In genomic region chr5:3659907-3660306, GRCh38 we compare ENCODE assay signal across 22 cellular contexts.
A peak's percentile ranks its signal among the peaks of the same experiment; 100 is the strongest.
DNase-seq lines count a peak whose midpoint lies in the region; ATAC-seq and TF ChIP-seq lines count a peak whose summit lies in the region.
"Had no signal": no experiment of that assay in that cellular context is flagged by ENCODE, and none has a peak within 500 bp of the region (broad histone marks: within the 10 kb centered on the region; RNA-seq: fewer than 3 reads in every experiment).

No MANE protein-coding gene starts in this region.

- no peaks in the 10 kb centered on the region for H3K4me1 Mint-ChIP-seq in MCF 10A (ENCODE audit: insufficient read depth, unreplicated experiment)
- H3K4me1 Mint-ChIP-seq: CD4-positive, CD25-positive, alpha-beta regulatory T cell; naive B cell; WTC11 had no signal

- peak; percentile 27 for DNase-seq in mammary epithelial cell
- DNase-seq in MCF 10A (ENCODE audit: unreplicated experiment) = no peak
- DNase-seq in NAMALWA (ENCODE audit: low spot score) = peak; percentile 23
- peak; percentile 6 to 8 for DNase-seq in erythroblast (lab: John Stamatoyannopoulos, UW)
- peak; percentile 42 for DNase-seq in ureter (ENCODE audit: low spot score)
- DNase-seq in HEK293T (ENCODE audit: extremely low spot score) = no peak
- DNase-seq in NCI-H510A (lab: John Stamatoyannopoulos, UW) = no peak
- DNase-seq: activated CD4-positive, alpha-beta T cell treated with anti-CD3 and anti-CD28 coated beads, Interleukin-2, amount 50 U/mL, for 48 hours; activated naive CD4-positive, alpha-beta T cell treated with anti-CD3 and anti-CD28 coated beads for 36 hours; activated T-cell treated with anti-CD3 and anti-CD28 coated beads for 4 hours; CD4-positive, CD25-positive, alpha-beta regulatory T cell; DMS79; kidney; mesenchymal stem cell; naive B cell; PC-3; sigmoid colon; stimulated activated naive CD4-positive, alpha-beta T cell had no signal

- no peaks in the 10 kb centered on the region for H3K9me3 ChIP-seq in mammary epithelial cell (replicated peaks; ENCODE audit: insufficient read depth, low read length)
- H3K9me3 ChIP-seq: ascending aorta, sigmoid colon had no signal

- BruUV-seq in mammary epithelial cell (replicated peaks; lab: Mats Ljungman, UMichigan) (no TSS peak), MCF 10A (replicated peaks; lab: Mats Ljungman, UMichigan) (no TSS peak)

- no peaks in the 10 kb centered on the region for H4K20me1 ChIP-seq in mammary epithelial cell (ENCODE audit: insufficient read depth, low read length)

- peaks cover 4% of the 10 kb centered on the region for H3K4me1 ChIP-seq in mammary epithelial cell (ENCODE audit: insufficient read depth, low read length)
- H3K4me1 ChIP-seq: ascending aorta, sigmoid colon had no signal

- dilution Hi-C loops in mammary epithelial cell (cut with HindIII; ENCODE audit: low sequenced_read_pairs) = no loop called here

- CTCF ChIA-PET in mammary epithelial cell (lab: Charles Lee; ENCODE audit: low non-redundant PET) (no interaction called here), MCF 10A (lab: Yijun Ruan, JAX) (no interaction called here), HEK293T (lab: Yijun Ruan, JAX) (no interaction called here)

- H3K4me3 Mint-ChIP-seq in MCF 10A (ENCODE audit: unreplicated experiment) = no peak overlapping the region
- H3K4me3 Mint-ChIP-seq: activated naive CD4-positive, alpha-beta T cell treated with anti-CD3 and anti-CD28 coated beads for 36 hours; CD4-positive, CD25-positive, alpha-beta regulatory T cell; naive B cell; WTC11 had no signal

- H3K4me3 ChIP-seq in mammary epithelial cell (replicated peaks in 1 of 3; ENCODE audit: insufficient read depth in 1 of 3, low read depth in 2 of 3, low read length in 3 of 3) = no peak overlapping the region
- H3K4me3 ChIP-seq: ascending aorta, sigmoid colon had no signal

- H3K36me3 ChIP-seq in mammary epithelial cell (ENCODE audit: insufficient read depth, low read length) = no peaks in the 10 kb centered on the region
- H3K36me3 ChIP-seq: ascending aorta, sigmoid colon had no signal

- H3K9ac ChIP-seq in mammary epithelial cell (ENCODE audit: insufficient read depth, low read length) = no peak overlapping the region
- H3K9ac ChIP-seq: KMS-11 had no signal

- intact Hi-C loops in mammary epithelial cell (cut with micrococcal nuclease) (no loop called here), MCF 10A (cut with micrococcal nuclease) (no loop called here)

- WGBS in mammary epithelial cell (ENCODE audit: low coverage, missing lambda C conversion rate) = 74% methylated on average over 8 of the region's 8 CpGs

- H3K27ac ChIP-seq in mammary epithelial cell (ENCODE audit: insufficient read depth, low read depth, low read length) = no peak overlapping the region
- H3K27ac ChIP-seq: ascending aorta, KMS-11, sigmoid colon had no signal

- H3K4me2 ChIP-seq in mammary epithelial cell (ENCODE audit: insufficient read depth, low read depth, low read length) = no peak overlapping the region
- H3K4me2 ChIP-seq: KMS-11 had no signal

- in situ Hi-C loops in mammary epithelial cell (cut with MboI; ENCODE audit: low sequenced_read_pairs in 2 of 2) = no loop called here

- H2AFZ ChIP-seq in mammary epithelial cell (ENCODE audit: low read depth, low read length) = no peak overlapping the region

- no peaks in the 10 kb centered on the region for H3K27me3 ChIP-seq in mammary epithelial cell (ENCODE audit: insufficient read depth, low read length)
- H3K27me3 ChIP-seq: ascending aorta, sigmoid colon had no signal

- POLR2A ChIA-PET in MCF 10A (lab: Yijun Ruan, JAX) (no interaction called here), HEK293T (lab: Yijun Ruan, JAX) (no interaction called here)

- no peaks in the 10 kb centered on the region for H3K9me3 Mint-ChIP-seq in MCF 10A (ENCODE audit: unreplicated experiment)
- H3K9me3 Mint-ChIP-seq: activated naive CD4-positive, alpha-beta T cell treated with anti-CD3 and anti-CD28 coated beads for 36 hours had no signal

- no peaks in the 10 kb centered on the region for H3K27me3 Mint-ChIP-seq in MCF 10A (ENCODE audit: insufficient read depth, unreplicated experiment)
- H3K27me3 Mint-ChIP-seq: CD4-positive, CD25-positive, alpha-beta regulatory T cell; naive B cell had no signal

- H3K36me3 Mint-ChIP-seq in MCF 10A (ENCODE audit: insufficient read depth, unreplicated experiment) = no peaks in the 10 kb centered on the region
- H3K36me3 Mint-ChIP-seq: CD4-positive, CD25-positive, alpha-beta regulatory T cell; naive B cell; WTC11 had no signal

- TF ChIP-seq POLR2A in erythroblast (IDR thresholded peaks at IDR 0.05; ENCODE audit: low read length) = no peak

- ATAC-seq in HG03521 (IDR thresholded peaks at IDR 0.05; ENCODE audit: unreplicated experiment) = no peak
- ATAC-seq: PC-3, WTC11 had no signal

- TF ChIP-seq CTCF in mammary epithelial cell (conservative IDR thresholded peaks at IDR 0.05 in 1 of 2, IDR thresholded peaks at IDR 0.05 in 1 of 2; ENCODE audit: extremely low read depth in 1 of 2, insufficient read depth in 1 of 2, low read depth in 1 of 2, low read length in 2 of 2) (no peak), MCF 10A (IDR thresholded peaks at IDR 0.05; ENCODE audit: unreplicated experiment) (no peak)

- no peaks in the 10 kb centered on the region for H3K79me2 ChIP-seq in mammary epithelial cell (ENCODE audit: insufficient read depth, low read length)

- no peak overlapping the region for H3K27ac Mint-ChIP-seq in MCF 10A (ENCODE audit: low read depth, unreplicated experiment)
- H3K27ac Mint-ChIP-seq: activated naive CD4-positive, alpha-beta T cell treated with anti-CD3 and anti-CD28 coated beads for 36 hours; CD4-positive, CD25-positive, alpha-beta regulatory T cell; naive B cell; WTC11 had no signal

TF ChIP-seq in HEK293T, 16 proteins besides CTCF, POLR2A, EP300 and RAD21:
- no peak for TF ChIP-seq CTBP1 (IDR thresholded peaks at IDR 0.05; ENCODE audit: borderline replicate concordance)
- no peak for TF ChIP-seq SUZ12 (IDR thresholded peaks at IDR 0.05)
- TF ChIP-seq BHLHE40 (IDR thresholded peaks at IDR 0.05; ENCODE audit: borderline replicate concordance) = no peak
- TF ChIP-seq ELF4 (IDR thresholded peaks at IDR 0.05) = no peak
- TF ChIP-seq ARNT (IDR thresholded peaks at IDR 0.05) = no peak
- no peak for TF ChIP-seq ZNF384 (IDR thresholded peaks at IDR 0.05)
- TF ChIP-seq L3MBTL2 (conservative IDR thresholded peaks at IDR 0.05) = no peak

Comparison
In these comparisons a context has a peak if more than half of its experiments do, and no peak if none do; other contexts are left out.
1. DNase-seq: peak in mammary epithelial cell (single experiment), NAMALWA (single experiment), erythroblast (2 of 2) and ureter (single experiment); none in MCF 10A (single experiment), HEK293T (single experiment) and NCI-H510A (single experiment).